Comparison of ENCODE assay signal across 8 cellular contexts in the genomic region with DNA sequence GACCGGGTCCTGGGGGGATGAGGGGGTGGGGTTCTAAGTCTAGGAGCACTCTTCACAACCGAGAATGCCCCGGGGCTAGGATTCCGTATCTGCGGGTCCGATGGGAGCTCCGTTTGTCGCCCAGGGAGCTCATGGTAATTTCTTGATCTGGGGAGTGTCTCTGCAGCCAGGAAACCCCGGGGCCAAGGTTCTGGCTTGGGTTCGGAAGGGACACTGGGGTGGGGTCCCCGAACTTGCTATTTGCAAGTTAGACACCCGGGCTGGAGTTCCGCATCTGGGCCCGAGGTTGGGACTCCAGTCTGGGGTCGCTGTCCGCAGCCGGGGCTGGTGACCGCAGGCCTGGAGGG. TPM values are rescaled to one million over a fixed set of nuclear protein-coding genes. Genes with fewer than 3 reads are reported as not detected.
DNase-seq lines count a peak whose midpoint lies in the region; ATAC-seq and TF ChIP-seq lines count a peak whose summit lies in the region.

No MANE protein-coding gene starts in this region.

- no peak for DNase-seq in GM06990 (ENCODE audit: extremely low read depth, insufficient read length)
- no peak for DNase-seq in HL-60 (ENCODE audit: low read depth in 1 of 2, low spot score in 1 of 2)
- DNase-seq in brain microvascular endothelial cell: no peak
- DNase-seq in NCI-H1930 (lab: John Stamatoyannopoulos, UW): no peak
- no peak for DNase-seq in mucosa of gallbladder (ENCODE audit: low spot score)

- peak overlapping the region; percentile 91 for H3K4me3 ChIP-seq in GM06990 (replicated peaks; ENCODE audit: low read depth, low read length)
- peak overlapping the region; percentile 97 for H3K4me3 ChIP-seq in HL-60 (replicated peaks; ENCODE audit: insufficient read depth, low read length)
- peak overlapping the region; percentile 86 for H3K4me3 ChIP-seq in brain microvascular endothelial cell (ENCODE audit: low read depth, low read length)
- H3K4me3 ChIP-seq in mononuclear cell (ENCODE audit: low read length): peak overlapping the region; percentile 84

- in situ Hi-C loops in brain microvascular endothelial cell (cut with HindIII; ENCODE audit: low pct_ligation_motif_present, low sequenced_read_pairs): no loop called here

- H3K27ac ChIP-seq in HL-60 (replicated peaks) (peak overlapping the region; percentile 86), brain microvascular endothelial cell (peak overlapping the region; percentile 71)

- no peaks in the 10 kb centered on the region for H3K27me3 ChIP-seq in GM06990 (replicated peaks; ENCODE audit: control insufficient read depth, insufficient read depth, low read length)
- H3K27me3 ChIP-seq in HL-60 (ENCODE audit: insufficient read depth, poor library complexity, severe bottlenecking): no peaks in the 10 kb centered on the region
- no peaks in the 10 kb centered on the region for H3K27me3 ChIP-seq in brain microvascular endothelial cell (replicated peaks)
- no peaks in the 10 kb centered on the region for H3K27me3 ChIP-seq in mononuclear cell (ENCODE audit: insufficient read depth, low read length)

- TF ChIP-seq CTCF in GM06990 (IDR thresholded peaks at IDR 0.05; ENCODE audit: insufficient read depth, low read length, poor library complexity, severe bottlenecking): no peak
- no peak for TF ChIP-seq CTCF in HL-60 (IDR thresholded peaks at IDR 0.05; ENCODE audit: insufficient read depth, low read length)
- TF ChIP-seq CTCF in brain microvascular endothelial cell (IDR thresholded peaks at IDR 0.05; ENCODE audit: low read depth, low read length, missing control alignments): no peak

- H3K4me1 ChIP-seq in mononuclear cell (ENCODE audit: insufficient read depth, low read length): peaks cover 36% of the 10 kb centered on the region

- H3K9me3 ChIP-seq in mononuclear cell (ENCODE audit: low read depth, low read length): no peaks in the 10 kb centered on the region

- ATAC-seq in GM18909 (IDR thresholded peaks at IDR 0.05; ENCODE audit: poor library complexity, unreplicated experiment) (no peak), GM19463 (IDR thresholded peaks at IDR 0.05; ENCODE audit: unreplicated experiment) (no peak)

- H3K36me3 ChIP-seq in GM06990 (ENCODE audit: control insufficient read depth, insufficient read depth, low read length): peaks cover 5% of the 10 kb centered on the region
- H3K36me3 ChIP-seq in brain microvascular endothelial cell (replicated peaks): peaks cover 6% of the 10 kb centered on the region

RNA-seq across cellular contexts. Expression of gene PEDS1, which starts 0.4 kb away (rescaled TPM):
- total RNA-seq in mononuclear cell (28.3 TPM), mucosa of gallbladder (28.6 TPM)

RNA-seq across cellular contexts. Expression of gene CEBPB, which starts 37.5 kb away (rescaled TPM):
- total RNA-seq in mononuclear cell: 268 TPM
- total RNA-seq in mucosa of gallbladder: 87.4 TPM

RNA-seq across cellular contexts. Expression of gene UBE2V1, which starts 40.2 kb away (rescaled TPM):
- 114 TPM for total RNA-seq in mononuclear cell
- total RNA-seq in mucosa of gallbladder: 82.6 TPM
